ENCODE assay signal across 27 cellular contexts in the genomic region with DNA sequence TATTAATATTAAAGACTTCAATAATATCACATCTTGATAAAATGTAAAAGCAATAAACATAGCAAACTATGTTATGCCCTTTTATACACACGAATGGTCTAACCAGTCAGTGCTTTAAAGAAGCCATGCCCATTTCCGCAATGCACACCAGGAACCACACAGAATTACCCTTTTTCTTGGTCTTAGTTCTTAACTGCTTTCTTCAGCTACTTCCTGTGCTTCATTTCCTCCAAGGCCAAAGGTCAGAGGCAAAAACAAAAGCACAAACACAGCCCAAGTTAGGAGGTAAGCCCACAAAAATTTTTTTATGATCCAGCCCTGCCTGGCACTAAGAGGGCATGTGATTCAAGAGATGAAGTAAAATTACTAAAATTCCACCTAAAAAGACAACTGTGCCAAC.
DNase-seq lines count a peak whose midpoint lies in the region; ATAC-seq and TF ChIP-seq lines count a peak whose summit lies in the region.
"Had no signal": no experiment of that assay in that cellular context is flagged by ENCODE, and none has a peak within 500 bp of the region (broad histone marks: within the 10 kb centered on the region; RNA-seq: fewer than 3 reads in every experiment).

No MANE protein-coding gene starts in this region.

- DNase-seq in A673 (ENCODE audit: low spot score): peak; percentile 10
- DNase-seq in RWPE2 (ENCODE audit: low spot score): no peak
- DNase-seq in dermis blood vessel endothelial cell: peak; percentile 61
- no peak for DNase-seq in NCI-H510A treated with DMSO at 0.1 percent for 48 hours (lab: John Stamatoyannopoulos, UW)
- no peak for DNase-seq in DMS79 (lab: John Stamatoyannopoulos, UW)
- no peak for DNase-seq in effector memory CD8-positive, alpha-beta T cell
- no peak for DNase-seq in dorsolateral prefrontal cortex
- DNase-seq: activated CD4-positive, alpha-beta T cell treated with anti-CD3 and anti-CD28 coated beads for 1 hour; activated CD8-positive, alpha-beta memory T cell treated with anti-CD3 and anti-CD28 coated beads, Interleukin-2, amount 50 U/mL, for 48 hours; activated CD8-positive, alpha-beta T cell treated with anti-CD3 and anti-CD28 coated beads for 36 hours; activated naive CD4-positive, alpha-beta T cell treated with anti-CD3 and anti-CD28 coated beads, Interleukin-2, amount 50 U/mL, for 16 hours; CD4-positive, alpha-beta T cell; cortex of kidney; endodermal cell; foreskin melanocyte; HCEC 1CT; NCI-H1092; NCI-H1694; NCI-H524; right cardiac atrium; stimulated activated CD4-positive, alpha-beta T cell treated with anti-CD3 and anti-CD28 coated beads, Interleukin-1b, Interleukin-23, amount 100 ng/mL, for 48 hours; stomach; tibial artery had no signal

- H3K36me3 ChIP-seq in A673 (ENCODE audit: insufficient read depth, low read length, poor library complexity, severe bottlenecking): no peaks in the 10 kb centered on the region
- H3K36me3 ChIP-seq in RWPE2 (ENCODE audit: low read depth): no peaks in the 10 kb centered on the region
- H3K36me3 ChIP-seq: cardiac muscle cell, stomach, tibial artery had no signal

- H3K27ac ChIP-seq in A673 (ENCODE audit: low read depth, low read length, poor library complexity, severe bottlenecking) (no peak overlapping the region), RWPE2 (ENCODE audit: poor library complexity, severe bottlenecking) (peak overlapping the region; percentile 29), dorsolateral prefrontal cortex (no peak overlapping the region)
- H3K27ac ChIP-seq: cardiac muscle cell, stomach, tibial artery had no signal

- intact Hi-C loops in A673 (cut with micrococcal nuclease; ENCODE audit: unreplicated experiment) (no loop called here), dorsolateral prefrontal cortex (cut with DNase I) (no loop called here)

- H3K9me3 ChIP-seq in A673 (ENCODE audit: low read depth, low read length, poor library complexity, severe bottlenecking) (no peaks in the 10 kb centered on the region), RWPE2 (ENCODE audit: severe bottlenecking) (no peaks in the 10 kb centered on the region)
- H3K9me3 ChIP-seq: stomach, tibial artery had no signal

- TF ChIP-seq CTCF in A673 (conservative IDR thresholded peaks at IDR 0.05; ENCODE audit: low read depth, low read length) (no peak), RWPE2 (IDR thresholded peaks at IDR 0.05; ENCODE audit: poor library complexity, severe bottlenecking) (no peak), dorsolateral prefrontal cortex (IDR thresholded peaks at IDR 0.05 in 54 of 56, conservative IDR thresholded peaks at IDR 0.05 in 2 of 56; ENCODE audit: low read depth in 1 of 56, partially characterized antibody in 56 of 56) (no peak)

- no peaks in the 10 kb centered on the region for H3K9me3 Mint-ChIP-seq in effector memory CD8-positive, alpha-beta T cell
- H3K9me3 Mint-ChIP-seq: activated CD8-positive, alpha-beta T cell treated with anti-CD3 and anti-CD28 coated beads for 36 hours; CD4-positive, alpha-beta T cell; endodermal cell had no signal

- H3K4me3 Mint-ChIP-seq in effector memory CD8-positive, alpha-beta T cell: no peak overlapping the region
- H3K4me3 Mint-ChIP-seq: activated CD8-positive, alpha-beta T cell treated with anti-CD3 and anti-CD28 coated beads for 36 hours; CD4-positive, alpha-beta T cell; endodermal cell; mesothelial cell of epicardium had no signal

- H3K4me1 ChIP-seq in A673 (ENCODE audit: insufficient read depth, low read length, poor library complexity, severe bottlenecking) (no peaks in the 10 kb centered on the region), RWPE2 (ENCODE audit: insufficient read depth, poor library complexity, severe bottlenecking) (peaks cover 6% of the 10 kb centered on the region)
- H3K4me1 ChIP-seq: stomach, tibial artery had no signal

- ATAC-seq in GM18870 (IDR thresholded peaks at IDR 0.05; ENCODE audit: unreplicated experiment) (peak; percentile 67), RWPE2 (ENCODE audit: low read depth) (no peak)
- no peak for ATAC-seq in effector memory CD8-positive, alpha-beta T cell (replicated peaks)
- ATAC-seq: activated CD8-positive, alpha-beta T cell treated with anti-CD3 and anti-CD28 coated beads for 36 hours; esophagus mucosa; right cardiac atrium had no signal

- CTCF ChIA-PET in A673 (lab: Charles Lee): no interaction called here

- H3K27me3 ChIP-seq in A673 (replicated peaks; ENCODE audit: insufficient read depth, low read depth, low read length, poor library complexity): no peaks in the 10 kb centered on the region
- no peaks in the 10 kb centered on the region for H3K27me3 ChIP-seq in RWPE2 (ENCODE audit: insufficient read depth, poor library complexity, severe bottlenecking)
- peaks cover 0 to 3% (median 0%) of the 10 kb centered on the region in 45 donors for H3K27me3 ChIP-seq in dorsolateral prefrontal cortex
- H3K27me3 ChIP-seq: cardiac muscle cell, stomach, tibial artery had no signal

- H3K4me3 ChIP-seq in A673 (ENCODE audit: low read depth, low read length, poor library complexity, severe bottlenecking): no peak overlapping the region
- H3K4me3 ChIP-seq in RWPE2 (ENCODE audit: severe bottlenecking): no peak overlapping the region
- no peak overlapping the region for H3K4me3 ChIP-seq in dorsolateral prefrontal cortex
- H3K4me3 ChIP-seq: cardiac muscle cell, stomach, tibial artery had no signal

- no peaks in the 10 kb centered on the region for H3K4me1 Mint-ChIP-seq in effector memory CD8-positive, alpha-beta T cell (ENCODE audit: low read depth in 2 of 2)
- H3K4me1 Mint-ChIP-seq: endodermal cell had no signal

- no TSS peak for BruUV-seq in A673 (replicated peaks; lab: Mats Ljungman, UMichigan)

- H3K36me3 Mint-ChIP-seq in effector memory CD8-positive, alpha-beta T cell (ENCODE audit: insufficient read depth): no peaks in the 10 kb centered on the region
- H3K36me3 Mint-ChIP-seq: mesothelial cell of epicardium had no signal

- H3K27me3 Mint-ChIP-seq in effector memory CD8-positive, alpha-beta T cell: no peaks in the 10 kb centered on the region
- H3K27me3 Mint-ChIP-seq: activated CD8-positive, alpha-beta T cell treated with anti-CD3 and anti-CD28 coated beads for 36 hours; CD4-positive, alpha-beta T cell had no signal

- H3K27ac Mint-ChIP-seq in effector memory CD8-positive, alpha-beta T cell: no peak overlapping the region
- H3K27ac Mint-ChIP-seq: activated CD8-positive, alpha-beta T cell treated with anti-CD3 and anti-CD28 coated beads for 36 hours; CD4-positive, alpha-beta T cell; endodermal cell had no signal

- POLR2A ChIA-PET in A673 (lab: Charles Lee; ENCODE audit: low non-redundant PET): no interaction called here

Comparison
In these comparisons a context has a peak if more than half of its experiments do, and no peak if none do; other contexts are left out.
1. DNase-seq: peak in A673 (single experiment) and dermis blood vessel endothelial cell (single experiment); none in RWPE2 (single experiment), NCI-H510A treated with DMSO at 0.1 percent for 48 hours (single experiment), DMS79 (single experiment), effector memory CD8-positive, alpha-beta T cell (0 of 3) and dorsolateral prefrontal cortex (0 of 10).